23 cellular contexts compared by ENCODE assay signal in genomic region chr11:72179049-72179803, GRCh38. TPM values are rescaled to one million over a fixed set of nuclear protein-coding genes. Genes with fewer than 3 reads are reported as not detected.
DNase-seq lines count a peak whose midpoint lies in the region; ATAC-seq and TF ChIP-seq lines count a peak whose summit lies in the region.
"Had no signal": no experiment of that assay in that cellular context is flagged by ENCODE, and none has a peak within 500 bp of the region (broad histone marks: within the 10 kb centered on the region; RNA-seq: fewer than 3 reads in every experiment).

No MANE protein-coding gene starts in this region.

- no peak overlapping the region for H3K4me3 ChIP-seq in GM23338

- no peaks in the 10 kb centered on the region for H4K20me1 ChIP-seq in GM23338 (replicated peaks; ENCODE audit: insufficient read depth)

- no peaks in the 10 kb centered on the region for H3K9me3 Mint-ChIP-seq in stimulated activated naive CD8-positive, alpha-beta T cell treated with anti-CD3 and anti-CD28 coated beads, Interleukin-15, Interleukin-2, amounts not matched to agents 100 ng/mL and 50 ng/mL, for 24 hours
- no peaks in the 10 kb centered on the region for H3K9me3 Mint-ChIP-seq in stimulated activated naive CD8-positive, alpha-beta T cell treated with anti-CD3 and anti-CD28 coated beads, Interleukin-15, amount 100 ng/mL, for 72 hours
- H3K9me3 Mint-ChIP-seq in GM23338 = no peaks in the 10 kb centered on the region
- H3K9me3 Mint-ChIP-seq: CD4-positive, alpha-beta memory T cell; IgD-negative memory B cell had no signal

- H3K27ac Mint-ChIP-seq in stimulated activated naive CD8-positive, alpha-beta T cell treated with anti-CD3 and anti-CD28 coated beads, Interleukin-15, Interleukin-2, amounts not matched to agents 100 ng/mL and 50 ng/mL, for 24 hours = peak overlapping the region; percentile 56
- H3K27ac Mint-ChIP-seq in stimulated activated naive CD8-positive, alpha-beta T cell treated with anti-CD3 and anti-CD28 coated beads, Interleukin-15, amount 100 ng/mL, for 72 hours = peak overlapping the region in 1 of 2 donors; percentile 63
- no peak overlapping the region for H3K27ac Mint-ChIP-seq in GM23338
- H3K27ac Mint-ChIP-seq: CD4-positive, alpha-beta memory T cell had no signal

- ATAC-seq in stimulated activated naive CD8-positive, alpha-beta T cell treated with anti-CD3 and anti-CD28 coated beads, Interleukin-15, amount 100 ng/mL, for 72 hours = no peak
- no peak for ATAC-seq in GM23338
- ATAC-seq: Panc1 had no signal

- H3K9me2 ChIP-seq in GM23338 (ENCODE audit: insufficient read depth) = no peaks in the 10 kb centered on the region
- H3K9me2 ChIP-seq: SK-N-SH had no signal

- no peaks in the 10 kb centered on the region for H3K36me3 ChIP-seq in GM23338 (ENCODE audit: insufficient read depth)

- H2AFZ ChIP-seq in GM23338 = no peak overlapping the region

- peaks cover 22% of the 10 kb centered on the region for H3K27me3 Mint-ChIP-seq in stimulated activated naive CD8-positive, alpha-beta T cell treated with anti-CD3 and anti-CD28 coated beads, Interleukin-15, Interleukin-2, amounts not matched to agents 100 ng/mL and 50 ng/mL, for 24 hours
- peaks cover 12% of the 10 kb centered on the region for H3K27me3 Mint-ChIP-seq in stimulated activated naive CD8-positive, alpha-beta T cell treated with anti-CD3 and anti-CD28 coated beads, Interleukin-15, amount 100 ng/mL, for 72 hours
- peaks cover 3% of the 10 kb centered on the region for H3K27me3 Mint-ChIP-seq in GM23338 (ENCODE audit: insufficient read depth, low read depth, poor library complexity)

- no peaks in the 10 kb centered on the region for H3K27me3 ChIP-seq in GM23338 (ENCODE audit: insufficient read depth)

- H3K4me1 ChIP-seq in GM23338 (ENCODE audit: insufficient read depth) = no peaks in the 10 kb centered on the region

- no peak for DNase-seq in stimulated activated naive CD8-positive, alpha-beta T cell treated with anti-CD3 and anti-CD28 coated beads, Interleukin-15, amount 100 ng/mL, for 72 hours
- DNase-seq in M059J (ENCODE audit: low read depth) (peak; percentile 26), kidney tubule cell (ENCODE audit: low spot score) (peak; percentile 18), GM23338 (ENCODE audit: low spot score) (no peak)
- no peak for DNase-seq in central memory CD4-positive, alpha-beta T cell
- no peak for DNase-seq in stimulated activated naive CD4-positive, alpha-beta T cell treated with Interleukin-2 at 50 U/mL for 16 hours (lab: John Stamatoyannopoulos, UW)
- DNase-seq: C1 segment of cervical spinal cord; CD4-positive, alpha-beta memory T cell; COR-L47; NCI-H1105; NCI-H1436 treated with DMSO at 0.1 percent for 48 hours; NCI-H187 treated with DMSO at 0.1 percent for 48 hours; NCI-H2107; NCI-H510A; NCI-H69; SHP77 treated with DMSO at 0.1 percent for 48 hours; SK-N-SH; SW 1271 had no signal

- no peak for TF ChIP-seq CTCF in GM23338 (conservative IDR thresholded peaks at IDR 0.05; ENCODE audit: low read depth in 2 of 2)

- no peak overlapping the region for H3K27ac ChIP-seq in GM23338 (ENCODE audit: low read depth)

- H3K4me1 Mint-ChIP-seq in stimulated activated naive CD8-positive, alpha-beta T cell treated with anti-CD3 and anti-CD28 coated beads, Interleukin-15, Interleukin-2, amounts not matched to agents 100 ng/mL and 50 ng/mL, for 24 hours (ENCODE audit: low read depth) = peaks cover 22% of the 10 kb centered on the region
- H3K4me1 Mint-ChIP-seq in stimulated activated naive CD8-positive, alpha-beta T cell treated with anti-CD3 and anti-CD28 coated beads, Interleukin-15, amount 100 ng/mL, for 72 hours = peaks cover 5% of the 10 kb centered on the region
- peaks cover 2% of the 10 kb centered on the region for H3K4me1 Mint-ChIP-seq in GM23338

- no peaks in the 10 kb centered on the region for H3F3A ChIP-seq in GM23338 (replicated peaks; ENCODE audit: low read depth)

- H3K4me2 ChIP-seq in GM23338 = no peak overlapping the region
- H3K4me2 ChIP-seq: SK-N-SH had no signal

- no peaks in the 10 kb centered on the region for H3K36me3 Mint-ChIP-seq in stimulated activated naive CD8-positive, alpha-beta T cell treated with anti-CD3 and anti-CD28 coated beads, Interleukin-15, Interleukin-2, amounts not matched to agents 100 ng/mL and 50 ng/mL, for 24 hours (ENCODE audit: low read depth)
- no peaks in the 10 kb centered on the region for H3K36me3 Mint-ChIP-seq in GM23338 (ENCODE audit: low read depth)
- H3K36me3 Mint-ChIP-seq: CD4-positive, alpha-beta memory T cell; IgD-negative memory B cell had no signal

- H3K4me3 Mint-ChIP-seq in stimulated activated naive CD8-positive, alpha-beta T cell treated with anti-CD3 and anti-CD28 coated beads, Interleukin-15, Interleukin-2, amounts not matched to agents 100 ng/mL and 50 ng/mL, for 24 hours = no peak overlapping the region
- no peak overlapping the region for H3K4me3 Mint-ChIP-seq in stimulated activated naive CD8-positive, alpha-beta T cell treated with anti-CD3 and anti-CD28 coated beads, Interleukin-15, amount 100 ng/mL, for 72 hours
- no peak overlapping the region for H3K4me3 Mint-ChIP-seq in GM23338
- H3K4me3 Mint-ChIP-seq: CD4-positive, alpha-beta memory T cell; IgD-negative memory B cell had no signal

- H3K79me2 ChIP-seq in GM23338 (replicated peaks; ENCODE audit: insufficient read depth) = no peaks in the 10 kb centered on the region

TF ChIP-seq in GM23338, 12 proteins besides CTCF, POLR2A, EP300 and RAD21 (continues in another document):
- no peak for TF ChIP-seq ZNF114 (CRISPR knock-in tag; IDR thresholded peaks at IDR 0.05)
- TF ChIP-seq ETS1 (IDR thresholded peaks at IDR 0.05) = no peak
- TF ChIP-seq POLR2AphosphoS5 (IDR thresholded peaks at IDR 0.05; ENCODE audit: low read depth) = no peak
- TF ChIP-seq JUNB (IDR thresholded peaks at IDR 0.05; ENCODE audit: unreplicated experiment) = no peak
- no peak for TF ChIP-seq EZH2phosphoT487 (IDR thresholded peaks at IDR 0.05; ENCODE audit: unreplicated experiment)
- TF ChIP-seq STAT1 (IDR thresholded peaks at IDR 0.05; ENCODE audit: unreplicated experiment) = no peak

RNA-seq across cellular contexts. Expression of gene FOLR1, which starts 12.7 kb away (rescaled TPM):
- 1.4 and 2.8 TPM in 2 replicates for total RNA-seq in M059J (2014; rRNA removed; shearing (Covaris generic))
- 0.27 TPM in 1 of 2 replicates, not detected in the other for total RNA-seq in GM23338 (2014; rRNA removed; shearing (Covaris generic))
- polyA plus RNA-seq in GM23338 (2016; fragmentation: Nextera tagmentation; extraction: Ambion mirVana) = 0.42 and 0.68 TPM in 2 replicates
- total RNA-seq: A673; CD4-positive, alpha-beta memory T cell; H1 had no signal
- polyA plus RNA-seq: CD4-positive, alpha-beta memory T cell; IgD-negative memory B cell; SK-N-SH had no signal

RNA-seq across cellular contexts. Expression of gene FOLR2, which starts 37.4 kb away (rescaled TPM):
- not detected in 2 replicates for total RNA-seq in M059J (2014; rRNA removed; shearing (Covaris generic))
- total RNA-seq in GM23338 (2014; rRNA removed; shearing (Covaris generic)) = not detected in 2 replicates
- not detected in 2 replicates for polyA plus RNA-seq in GM23338 (2016; fragmentation: Nextera tagmentation; extraction: Ambion mirVana)
- total RNA-seq: A673; CD4-positive, alpha-beta memory T cell; H1 had no signal
- polyA plus RNA-seq: CD4-positive, alpha-beta memory T cell; H1; SK-N-SH had no signal

RNA-seq across cellular contexts. Expression of gene FOLR3, which starts 43.7 kb away (rescaled TPM):
- 0.17 and 1.4 TPM in 2 replicates for total RNA-seq in M059J (2014; rRNA removed; shearing (Covaris generic))
- not detected in 2 replicates for total RNA-seq in GM23338 (2014; rRNA removed; shearing (Covaris generic))
- polyA plus RNA-seq in GM23338 (2016; fragmentation: Nextera tagmentation; extraction: Ambion mirVana) = not detected in 2 replicates
- total RNA-seq: A673; CD4-positive, alpha-beta memory T cell; H1 had no signal
- polyA plus RNA-seq: CD4-positive, alpha-beta memory T cell; H1; IgD-negative memory B cell; SK-N-SH had no signal

RNA-seq across cellular contexts. Expression of gene INPPL1, which starts 45.3 kb away (rescaled TPM):
- total RNA-seq in M059J (2014; rRNA removed; shearing (Covaris generic)) = 31.8 and 55.5 TPM in 2 replicates
- total RNA-seq in GM23338 (2014; rRNA removed; shearing (Covaris generic)) = 54.3 and 54.7 TPM in 2 replicates
- 15.5 and 21.5 TPM in 2 replicates for polyA plus RNA-seq in GM23338 (2016; fragmentation: Nextera tagmentation; extraction: Ambion mirVana)

Comparison
In these comparisons a context has a peak if more than half of its experiments do, and no peak if none do; other contexts are left out.
1. DNase-seq: peak in M059J (single experiment) and kidney tubule cell (single experiment); none in stimulated activated naive CD8-positive, alpha-beta T cell treated with anti-CD3 and anti-CD28 coated beads, Interleukin-15, amount 100 ng/mL, for 72 hours (0 of 2), central memory CD4-positive, alpha-beta T cell (single experiment), stimulated activated naive CD4-positive, alpha-beta T cell treated with Interleukin-2 at 50 U/mL for 16 hours (single experiment) and GM23338 (single experiment).